In the genomic region with DNA sequence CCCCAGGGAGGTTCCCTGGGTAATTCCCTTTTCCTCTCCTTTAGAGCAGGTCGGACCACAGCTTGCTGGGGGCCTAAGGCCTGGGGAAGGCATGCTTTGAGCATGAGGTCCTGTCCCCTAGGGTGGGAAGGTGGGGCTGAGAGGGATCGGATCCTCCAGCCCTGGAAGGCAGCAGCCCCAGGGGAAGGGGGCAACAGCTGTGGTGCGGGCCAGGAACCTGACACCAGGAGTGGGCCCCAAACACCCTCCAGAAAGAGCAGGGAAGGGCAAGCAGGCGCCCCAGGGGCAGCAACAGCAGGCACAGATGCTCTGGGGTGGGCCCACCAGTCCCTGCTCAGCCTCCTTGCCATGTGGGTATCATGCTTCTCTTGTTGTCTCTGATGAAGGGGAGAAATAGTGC, we compare ENCODE assay signal across 1 cellular context.
TF ChIP-seq lines count a peak whose summit lies in the region.

No MANE protein-coding gene starts in this region.

TF ChIP-seq in H1, 55 proteins besides CTCF, POLR2A, EP300 and RAD21:
- TF ChIP-seq BCL11A (IDR thresholded peaks at IDR 0.05; ENCODE audit: low read depth in 2 of 2, low read length in 2 of 2) (no peak), ZNF274 (IDR thresholded peaks at IDR 0.05; ENCODE audit: borderline replicate concordance, extremely low read depth, low read length) (no peak), TAF7 (optimal IDR thresholded peaks at IDR 0.05; ENCODE audit: borderline replicate concordance, low read depth, low read length) (no peak), CREB1 (IDR thresholded peaks at IDR 0.05) (no peak), EZH2 (IDR thresholded peaks at IDR 0.05; ENCODE audit: low read depth, low read length, severe bottlenecking) (no peak), MAFK (IDR thresholded peaks at IDR 0.05; ENCODE audit: low read depth, low read length) (no peak), RFX5 (IDR thresholded peaks at IDR 0.05; ENCODE audit: borderline replicate concordance, low read depth, low read length) (no peak), CTBP2 (IDR thresholded peaks at IDR 0.05; ENCODE audit: borderline replicate concordance, insufficient read depth, insufficient read length, low read length) (no peak), SIN3A (conservative IDR thresholded peaks at IDR 0.05 in 1 of 2, IDR thresholded peaks at IDR 0.05 in 1 of 2; ENCODE audit: low read depth in 1 of 2, low read length in 2 of 2) (no peak), SP4 (IDR thresholded peaks at IDR 0.05; ENCODE audit: low read length) (no peak), CHD2 (IDR thresholded peaks at IDR 0.05; ENCODE audit: low read length) (no peak), TCF12 (IDR thresholded peaks at IDR 0.05; ENCODE audit: low read depth, low read length) (no peak), FOSL1 (IDR thresholded peaks at IDR 0.05; ENCODE audit: insufficient read depth, low read depth, low read length) (no peak), POU5F1 (IDR thresholded peaks at IDR 0.05; ENCODE audit: low read depth, low read length) (no peak), SP2 (IDR thresholded peaks at IDR 0.05; ENCODE audit: low read length) (no peak), SIRT6 (IDR thresholded peaks at IDR 0.05; ENCODE audit: low read length) (no peak)
- TF ChIP-seq, protein P1, sequence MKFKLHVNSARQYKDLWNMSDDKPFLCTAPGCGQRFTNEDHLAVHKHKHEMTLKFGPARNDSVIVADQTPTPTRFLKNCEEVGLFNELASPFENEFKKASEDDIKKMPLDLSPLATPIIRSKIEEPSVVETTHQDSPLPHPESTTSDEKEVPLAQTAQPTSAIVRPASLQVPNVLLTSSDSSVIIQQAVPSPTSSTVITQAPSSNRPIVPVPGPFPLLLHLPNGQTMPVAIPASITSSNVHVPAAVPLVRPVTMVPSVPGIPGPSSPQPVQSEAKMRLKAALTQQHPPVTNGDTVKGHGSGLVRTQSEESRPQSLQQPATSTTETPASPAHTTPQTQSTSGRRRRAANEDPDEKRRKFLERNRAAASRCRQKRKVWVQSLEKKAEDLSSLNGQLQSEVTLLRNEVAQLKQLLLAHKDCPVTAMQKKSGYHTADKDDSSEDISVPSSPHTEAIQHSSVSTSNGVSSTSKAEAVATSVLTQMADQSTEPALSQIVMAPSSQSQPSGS (IDR thresholded peaks at IDR 0.05; ENCODE audit: low read length), result no peak
- TF ChIP-seq, protein P2, sequence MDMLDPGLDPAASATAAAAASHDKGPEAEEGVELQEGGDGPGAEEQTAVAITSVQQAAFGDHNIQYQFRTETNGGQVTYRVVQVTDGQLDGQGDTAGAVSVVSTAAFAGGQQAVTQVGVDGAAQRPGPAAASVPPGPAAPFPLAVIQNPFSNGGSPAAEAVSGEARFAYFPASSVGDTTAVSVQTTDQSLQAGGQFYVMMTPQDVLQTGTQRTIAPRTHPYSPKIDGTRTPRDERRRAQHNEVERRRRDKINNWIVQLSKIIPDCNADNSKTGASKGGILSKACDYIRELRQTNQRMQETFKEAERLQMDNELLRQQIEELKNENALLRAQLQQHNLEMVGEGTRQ (IDR thresholded peaks at IDR 0.05; ENCODE audit: low read length), result no peak
